In the genomic region with DNA sequence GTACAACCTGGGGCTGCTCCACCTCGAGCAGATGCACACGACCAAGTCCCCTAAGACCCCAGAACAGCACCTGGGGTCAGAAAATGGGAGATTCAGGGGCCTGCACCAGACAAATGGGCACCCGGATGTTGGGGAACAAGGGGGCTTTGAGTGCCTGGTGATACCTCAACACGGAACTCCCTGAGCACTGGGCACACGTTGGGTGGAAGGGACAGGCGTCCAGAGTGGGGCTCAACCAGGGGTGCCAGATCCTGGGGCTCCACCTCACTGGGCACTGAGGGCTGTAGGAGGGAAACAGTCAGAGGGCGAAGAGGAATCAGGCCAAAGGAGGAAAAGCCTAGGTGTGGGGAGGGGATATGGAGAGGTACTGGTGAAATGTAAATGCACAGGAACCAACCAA, we compare ENCODE assay signal across 1 cellular context.
A peak's percentile ranks its signal among the peaks of the same experiment; 100 is the strongest.
TF ChIP-seq lines count a peak whose summit lies in the region.

No MANE protein-coding gene starts in this region.

TF ChIP-seq in HepG2, 621 proteins besides CTCF, POLR2A, EP300 and RAD21:
- TF ChIP-seq MTA1 (CRISPR knock-in tag; IDR thresholded peaks at IDR 0.05; ENCODE audit: borderline replicate concordance) (peak; percentile 31; the same call in 1 of the 2 replicates), ARNT2 (CRISPR knock-in tag; IDR thresholded peaks at IDR 0.05; ENCODE audit: low read depth) (no peak)
TF ChIP-seq in HepG2: peak in this region for 1.
